ENCODE assay signal across 8 cellular contexts in the genomic region with DNA sequence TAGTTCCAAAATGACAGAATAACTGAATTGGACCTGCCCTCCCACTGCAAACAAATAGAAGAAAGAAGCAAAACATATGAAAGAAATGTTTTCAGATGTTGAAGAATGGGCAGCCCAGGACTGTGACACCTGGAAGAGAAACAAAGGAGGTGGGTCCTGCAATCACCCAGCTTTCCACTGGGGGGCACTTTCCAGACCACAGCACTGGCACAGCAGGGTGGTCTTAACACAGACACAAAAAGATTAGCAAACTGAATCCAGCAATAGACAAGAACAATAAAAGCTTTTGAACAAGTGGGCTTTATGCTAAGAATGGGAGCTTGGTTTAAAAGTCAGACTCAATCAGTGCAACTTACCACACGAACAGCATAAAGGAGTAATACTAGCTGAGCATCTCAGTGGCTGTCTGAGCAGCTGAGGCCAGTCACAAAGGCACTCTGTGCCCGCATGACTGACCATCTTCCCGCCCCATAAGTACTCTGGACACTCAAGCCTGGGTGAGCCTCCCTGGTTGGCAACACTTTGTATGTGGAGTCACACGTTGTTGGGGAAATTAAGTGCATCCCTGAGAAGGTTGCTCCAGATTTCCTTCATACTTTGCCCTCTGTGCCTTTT. TPM values are rescaled to one million over a fixed set of nuclear protein-coding genes. Genes with fewer than 3 reads are reported as not detected.
A peak's percentile ranks its signal among the peaks of the same experiment; 100 is the strongest.
DNase-seq lines count a peak whose midpoint lies in the region; ATAC-seq and TF ChIP-seq lines count a peak whose summit lies in the region.

No MANE protein-coding gene starts in this region.

- no peak overlapping the region for H3K9ac ChIP-seq in neural cell (ENCODE audit: low read length)

- H2AFZ ChIP-seq in neural cell (ENCODE audit: low read depth, low read length), result no peak overlapping the region

- H4K20me1 ChIP-seq in neural cell (ENCODE audit: insufficient read depth), result no peaks in the 10 kb centered on the region

- ATAC-seq in HG03439 (IDR thresholded peaks at IDR 0.05; ENCODE audit: unreplicated experiment), result no peak

- H3K9me2 ChIP-seq in neural cell (ENCODE audit: insufficient read depth, low read length), result no peaks in the 10 kb centered on the region

- peak; percentile 58 for TF ChIP-seq RAD21 in neural cell (conservative IDR thresholded peaks at IDR 0.05)

- TF ChIP-seq CTCF in astrocyte of the cerebellum (IDR thresholded peaks at IDR 0.05; ENCODE audit: low read depth, low read length, missing control alignments) (peak; percentile 75), neural cell (IDR thresholded peaks at IDR 0.05; ENCODE audit: poor library complexity, severe bottlenecking) (peak; percentile 72)

- no peaks in the 10 kb centered on the region for H3K79me2 ChIP-seq in neural cell (replicated peaks; ENCODE audit: insufficient read depth, low read length)

- H3K4me2 ChIP-seq in neural cell (ENCODE audit: low read length), result no peak overlapping the region

- no peaks in the 10 kb centered on the region for H3K27me3 ChIP-seq in neural cell (ENCODE audit: insufficient read depth, low read depth, low read length)

- H3K4me3 ChIP-seq in astrocyte of the cerebellum (ENCODE audit: low read depth, low read length) (no peak overlapping the region), neural cell (ENCODE audit: low read length) (no peak overlapping the region)

- H3F3A ChIP-seq in neural cell (ENCODE audit: insufficient read depth, low read length, poor library complexity, severe bottlenecking), result no peaks in the 10 kb centered on the region

- no peak overlapping the region for H3K27ac ChIP-seq in neural cell (ENCODE audit: low read length)

- H3K36me3 ChIP-seq in neural cell (ENCODE audit: insufficient read depth, low read length), result no peaks in the 10 kb centered on the region

- no peaks in the 10 kb centered on the region for H3K9me3 ChIP-seq in neural cell (ENCODE audit: low read length)

- DNase-seq in DMS79 treated with DMSO at 0.1 percent for 48 hours (lab: John Stamatoyannopoulos, UW), result peak; percentile 22
- DNase-seq in DMS79 (lab: John Stamatoyannopoulos, UW), result no peak
- DNase-seq in KBM-7, result peak; percentile 32
- DNase-seq in astrocyte of the cerebellum (ENCODE audit: low read depth), result peak; percentile 6
- no peak for DNase-seq in AG08396 (ENCODE audit: low spot score)
- no peak for DNase-seq in activated effector memory CD4-positive, alpha-beta T cell treated with anti-CD3 and anti-CD28 coated beads, Interleukin-2, amount 50 U/mL, for 16 hours

- TF ChIP-seq EP300 in neural cell (conservative IDR thresholded peaks at IDR 0.05; ENCODE audit: poor library complexity, severe bottlenecking), result no peak

- in situ Hi-C loops in KBM-7 (cut with MboI; ENCODE audit: low pct_unique_long_range_greater_than_20kb, low sequenced_read_pairs), result no loop called here
- in situ Hi-C loops in astrocyte of the cerebellum (cut with HindIII; ENCODE audit: low sequenced_read_pairs), result no loop called here

TF ChIP-seq in neural cell, 6 proteins besides CTCF, POLR2A, EP300 and RAD21:
- TF ChIP-seq EZH2 (IDR thresholded peaks at IDR 0.05; ENCODE audit: borderline replicate concordance, insufficient read depth, low read length, poor library complexity, severe bottlenecking) (no peak), MXI1 (conservative IDR thresholded peaks at IDR 0.05; ENCODE audit: poor library complexity, severe bottlenecking) (no peak), SMC3 (conservative IDR thresholded peaks at IDR 0.05; ENCODE audit: poor library complexity) (peak; percentile 72), REST (IDR thresholded peaks at IDR 0.05; ENCODE audit: borderline replicate concordance) (no peak)

RNA-seq across cellular contexts. Expression of gene JKAMP, which starts 27.7 kb away (rescaled TPM):
- 180 and 204 TPM in 2 replicates for polyA plus RNA-seq in neural cell
- 129 and 142 TPM in 2 replicates for polyA minus RNA-seq in neural cell

RNA-seq across cellular contexts. Expression of gene L3HYPDH, which starts 27.8 kb away (rescaled TPM):
- polyA plus RNA-seq in neural cell, result 14.9 and 18.9 TPM in 2 replicates
- polyA minus RNA-seq in neural cell, result 24.8 and 35.1 TPM in 2 replicates

RNA-seq across cellular contexts. Expression of gene GPR135, which starts 46.8 kb away (rescaled TPM):
- polyA plus RNA-seq in neural cell, result 2.9 and 3.0 TPM in 2 replicates
- 7.1 and 10.0 TPM in 2 replicates for polyA minus RNA-seq in neural cell

Comparison
In these comparisons a context has a peak if more than half of its experiments do, and no peak if none do; other contexts are left out.
1. DNase-seq: peak in DMS79 treated with DMSO at 0.1 percent for 48 hours (single experiment), KBM-7 (single experiment) and astrocyte of the cerebellum (single experiment); none in DMS79 (single experiment), AG08396 (single experiment) and activated effector memory CD4-positive, alpha-beta T cell treated with anti-CD3 and anti-CD28 coated beads, Interleukin-2, amount 50 U/mL, for 16 hours (single experiment).